In genomic region chr1:115089443-115090340, GRCh38 we compare ENCODE assay signal across 8 cellular contexts. TPM values are rescaled to one million over a fixed set of nuclear protein-coding genes. Genes with fewer than 3 reads are reported as not detected.
DNase-seq lines count a peak whose midpoint lies in the region; ATAC-seq and TF ChIP-seq lines count a peak whose summit lies in the region.

Gene TSPAN2, minus strand, starts transcription at chr1:115089503. Its CDS starts 71 bp downstream, at chr1:115089432.

- H3K4me1 Mint-ChIP-seq in activated CD4-positive, alpha-beta T cell treated with anti-CD3 and anti-CD28 coated beads, Interleukin-2, amount 10 ng/mL, durations not matched to agents 7 days and 5 days: peaks cover 32% of the 10 kb centered on the region

- H3K27ac ChIP-seq in HUES64 (ENCODE audit: low read depth, low read length): peak within 1 kb of the TSS; percentile 93
- peak within 1 kb of the TSS; percentile 37 to 94 for H3K27ac ChIP-seq in lung (ENCODE audit: low read depth in 1 of 2, low read length in 1 of 2)

- CTCF ChIA-PET in activated CD4-positive, alpha-beta T cell treated with anti-CD3 and anti-CD28 coated beads, Interleukin-2, amount 10 ng/mL, durations not matched to agents 7 days and 5 days (lab: Charles Lee): interaction anchor here (0.7 kb wide), 1 partner anchor 9 kb away, joined by 3 read pairs; no protein-coding TSS in a partner anchor

- peak within 1 kb of the TSS; percentile 43 for H3K27ac Mint-ChIP-seq in activated CD4-positive, alpha-beta T cell treated with anti-CD3 and anti-CD28 coated beads, Interleukin-2, amount 10 ng/mL, durations not matched to agents 7 days and 5 days

- H3K9me3 ChIP-seq in HUES64 (ENCODE audit: insufficient read depth, low read depth, low read length): no peaks in the 10 kb centered on the region
- peaks cover 0 to 1% of the 10 kb centered on the region in 2 donors for H3K9me3 ChIP-seq in lung (ENCODE audit: control insufficient read depth in 2 of 2, insufficient read depth in 1 of 2, low read length in 1 of 2)

- H3K9ac ChIP-seq in HUES64 (ENCODE audit: low read depth, low read length): peak within 1 kb of the TSS; percentile 90

- 2% methylated on average over 66 of the region's 66 CpGs for WGBS in HUES64
- WGBS in lung, 2 donors: 2% methylated on average over 54 to 66 of the region's 66 CpGs

- H3K4me1 ChIP-seq in HUES64 (ENCODE audit: insufficient read depth, low read length): peaks cover 26% of the 10 kb centered on the region
- peaks cover 0 to 8% of the 10 kb centered on the region in 2 donors for H3K4me1 ChIP-seq in lung (ENCODE audit: control insufficient read depth in 2 of 2, insufficient read depth in 2 of 2, low read length in 2 of 2)

- no peaks in the 10 kb centered on the region for H3K36me3 ChIP-seq in HUES64 (ENCODE audit: insufficient read depth, low read length)
- H3K36me3 ChIP-seq in lung (ENCODE audit: control insufficient read depth in 2 of 2, insufficient read depth in 2 of 2, low read length in 2 of 2): no peaks in the 10 kb centered on the region

- H3K4me3 Mint-ChIP-seq in activated CD4-positive, alpha-beta T cell treated with anti-CD3 and anti-CD28 coated beads, Interleukin-2, amount 10 ng/mL, durations not matched to agents 7 days and 5 days: peak within 1 kb of the TSS; percentile 73

- H3K4me3 ChIP-seq in HUES64 (ENCODE audit: low read length): peak within 1 kb of the TSS; percentile 74
- peak within 1 kb of the TSS; percentile 54 for H3K4me3 ChIP-seq in lung

- H3K36me3 Mint-ChIP-seq in activated CD4-positive, alpha-beta T cell treated with anti-CD3 and anti-CD28 coated beads, Interleukin-2, amount 10 ng/mL, durations not matched to agents 7 days and 5 days (ENCODE audit: low read depth): peaks cover 2% of the 10 kb centered on the region

- DNase-seq in AG08395 (ENCODE audit: low spot score) (peak; percentile 52), ecto neural progenitor cell (ENCODE audit: low spot score) (peak; percentile 85), lung (ENCODE audit: low spot score) (peak; percentile 53), NCI-H774 (lab: John Stamatoyannopoulos, UW) (no peak)
- peak; percentile 48 for DNase-seq in activated CD4-positive, alpha-beta T cell treated with anti-CD3 and anti-CD28 coated beads, Interleukin-2, amount 10 ng/mL, durations not matched to agents 7 days and 5 days
- DNase-seq in stimulated activated CD8-positive, alpha-beta memory T cell treated with anti-CD3 and anti-CD28 coated beads, Interleukin-15, amount 100 ng/mL, for 24 hours (ENCODE audit: low read depth): peak; percentile 26

- ATAC-seq in lung (ENCODE audit: insufficient read depth, low FRiP score): peak; percentile 65
- no peak for ATAC-seq in HG02884 (IDR thresholded peaks at IDR 0.05; ENCODE audit: unreplicated experiment)

- POLR2A ChIA-PET in activated CD4-positive, alpha-beta T cell treated with anti-CD3 and anti-CD28 coated beads, Interleukin-2, amount 10 ng/mL, durations not matched to agents 7 days and 5 days (lab: Charles Lee): no interaction called here

- peaks cover 6% of the 10 kb centered on the region for H3K27me3 Mint-ChIP-seq in activated CD4-positive, alpha-beta T cell treated with anti-CD3 and anti-CD28 coated beads, Interleukin-2, amount 10 ng/mL, durations not matched to agents 7 days and 5 days

- peaks cover 6% of the 10 kb centered on the region for H3K9me3 Mint-ChIP-seq in activated CD4-positive, alpha-beta T cell treated with anti-CD3 and anti-CD28 coated beads, Interleukin-2, amount 10 ng/mL, durations not matched to agents 7 days and 5 days

- no peak for TF ChIP-seq CTCF in lung (IDR thresholded peaks at IDR 0.05; ENCODE audit: control extremely low read depth, extremely low read depth)

- peaks cover 11% of the 10 kb centered on the region; the same call in 1 of the 2 replicates for H3K27me3 ChIP-seq in HUES64 (ENCODE audit: insufficient read depth, low read length)
- H3K27me3 ChIP-seq in lung (ENCODE audit: control insufficient read depth, insufficient read depth): no peaks in the 10 kb centered on the region

RNA-seq across cellular contexts. Expression of gene TSPAN2, which starts in this region (rescaled TPM):
- 12.7 TPM for polyA plus RNA-seq in HUES64 (2013, experiment 1 of 2)
- polyA plus RNA-seq in HUES64 (2013, experiment 2 of 2): 13.5 TPM
- total RNA-seq in activated CD4-positive, alpha-beta T cell treated with anti-CD3 and anti-CD28 coated beads, Interleukin-2, amount 10 ng/mL, durations not matched to agents 7 days and 5 days: 1 to 10 TPM; 2.4 to 3.5 TPM
- total RNA-seq in lung: 10 to 100 TPM in 1 of 2 donors, 1 to 10 TPM in 1; 10.0 to 10.4 TPM
- polyA plus RNA-seq in lung: 1 to 10 TPM; 1.5 to 6.3 TPM
